In genomic region chr20:57938158-57939108, GRCh38 we compare ENCODE assay signal across 1 cellular context.
TF ChIP-seq lines count a peak whose summit lies in the region.

No MANE protein-coding gene starts in this region.

TF ChIP-seq in GM23338, 12 proteins besides CTCF, POLR2A, EP300 and RAD21 (continued from another document):
- TF ChIP-seq EZH2phosphoT487 (IDR thresholded peaks at IDR 0.05; ENCODE audit: unreplicated experiment) (no peak), STAT1 (IDR thresholded peaks at IDR 0.05; ENCODE audit: unreplicated experiment) (no peak), ZNF462 (CRISPR knock-in tag; IDR thresholded peaks at IDR 0.05) (no peak), REST (IDR thresholded peaks at IDR 0.05; ENCODE audit: unreplicated experiment) (no peak), NANOG (IDR thresholded peaks at IDR 0.05; ENCODE audit: borderline replicate concordance) (no peak), CREB1 (CRISPR knock-in tag; IDR thresholded peaks at IDR 0.05; ENCODE audit: low read depth) (no peak), ETS1 (IDR thresholded peaks at IDR 0.05) (no peak), EZH2 (IDR thresholded peaks at IDR 0.05; ENCODE audit: low read depth, unreplicated experiment) (no peak)
TF ChIP-seq in GM23338: peak in this region for 0.
